ENCODE assay signal across 8 cellular contexts in the genomic region with DNA sequence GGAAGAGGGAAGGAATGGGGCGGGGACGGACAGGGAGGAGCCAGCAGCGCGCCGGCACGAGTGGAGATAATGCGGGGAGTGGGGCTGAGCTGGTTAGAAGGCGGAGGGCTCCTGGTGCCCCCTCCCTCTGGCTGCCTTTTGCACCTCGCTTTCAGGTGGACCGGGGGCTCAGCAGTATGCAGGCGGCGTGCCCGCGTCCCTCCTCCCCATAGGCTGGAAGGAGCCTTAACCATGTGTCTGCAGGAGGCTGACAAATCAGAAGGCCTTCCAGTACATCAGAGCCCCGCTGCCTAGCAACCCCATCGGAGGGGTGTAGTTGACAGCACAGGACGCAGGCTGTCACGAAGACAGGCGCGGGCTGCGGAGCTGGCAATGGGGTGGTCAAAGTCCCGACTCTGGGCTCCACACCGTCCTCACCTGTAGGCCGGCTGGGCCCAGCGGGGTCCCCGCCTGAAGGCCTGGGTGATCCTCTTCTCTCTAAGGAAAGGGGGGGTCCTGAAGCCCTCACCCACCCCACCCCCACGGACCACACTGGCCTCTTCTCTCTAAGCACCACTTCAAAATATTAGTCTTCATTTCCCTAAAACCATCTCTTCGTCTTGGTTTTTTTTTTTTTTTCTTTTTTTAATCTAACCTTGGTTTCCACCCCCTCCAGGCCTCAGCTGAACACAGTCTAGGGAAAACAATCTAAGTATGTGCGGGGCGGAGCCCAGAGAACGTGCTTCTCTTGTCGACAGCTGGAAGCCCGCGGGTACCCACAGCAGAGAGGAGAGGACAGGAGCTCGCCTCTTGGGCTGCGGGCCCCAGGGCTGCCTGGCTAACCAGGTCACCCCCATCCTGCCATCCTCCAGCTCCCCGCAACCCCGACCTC. TPM values are rescaled to one million over a fixed set of nuclear protein-coding genes. Genes with fewer than 3 reads are reported as not detected.
DNase-seq lines count a peak whose midpoint lies in the region; ATAC-seq and TF ChIP-seq lines count a peak whose summit lies in the region.

No MANE protein-coding gene starts in this region.

- no peak overlapping the region; the same call in 1 of the 2 replicates for H2BK20ac ChIP-seq in IMR-90 (ENCODE audit: low read depth, low read length)

- no peak overlapping the region for H3K9ac ChIP-seq in IMR-90 (ENCODE audit: low read depth, low read length)

- no TSS peak for BruUV-seq in IMR-90 (replicated peaks; lab: Mats Ljungman, UMichigan)

- TF ChIP-seq POLR2A in IMR-90 (IDR thresholded peaks at IDR 0.05; ENCODE audit: low read depth, low read length) (no peak), Raji (IDR thresholded peaks at IDR 0.05; ENCODE audit: insufficient read depth, low read depth, low read length) (peak; percentile 83)

- dilution Hi-C loops in IMR-90 (cut with HindIII; ENCODE audit: low sequenced_read_pairs, unreplicated experiment) = no loop called here

- H2AFZ ChIP-seq in IMR-90 (replicated peaks; ENCODE audit: low read length, poor library complexity) = peak overlapping the region; percentile 92

- peak overlapping the region; percentile 57 for H3K4ac ChIP-seq in IMR-90 (ENCODE audit: low read depth, low read length)

- POLR2A ChIA-PET in IMR-90 (lab: Charles Lee; ENCODE audit: unreplicated experiment) = interaction anchor here (0.6 kb wide), 1 partner anchor 43 kb away, joined by 4 read pairs; no protein-coding TSS in a partner anchor

- no peaks in the 10 kb centered on the region for H3K9me3 ChIP-seq in IMR-90 (ENCODE audit: control insufficient read depth, insufficient read depth, low read length)
- no peaks in the 10 kb centered on the region for H3K9me3 ChIP-seq in upper lobe of right lung

- peaks cover 31% of the 10 kb centered on the region for H3K4me1 ChIP-seq in IMR-90 (ENCODE audit: control insufficient read depth, insufficient read depth, low read length)
- H3K4me1 ChIP-seq in upper lobe of right lung = peaks cover 54% of the 10 kb centered on the region

- H3K79me1 ChIP-seq in IMR-90 (ENCODE audit: low read depth in 1 of 2, low read length in 2 of 2) = peaks cover 11 to 50% of the 10 kb centered on the region in 2 experiments

- in situ Hi-C loops in IMR-90 (cut with MboI; ENCODE audit: low sequenced_read_pairs) = no loop called here

- H3K4me1 Mint-ChIP-seq in activated naive CD4-positive, alpha-beta T cell treated with anti-CD3 and anti-CD28 coated beads, Interleukin-2, amount 50 U/mL, for 24 hours = peaks cover 57% of the 10 kb centered on the region

- no peak for TF ChIP-seq CTCF in IMR-90 (conservative IDR thresholded peaks at IDR 0.05; ENCODE audit: low read depth, low read length)
- TF ChIP-seq CTCF in upper lobe of right lung (IDR thresholded peaks at IDR 0.05) = no peak

- peak overlapping the region; percentile 38; the same call in 1 of the 2 replicates for H2AK5ac ChIP-seq in IMR-90 (ENCODE audit: low read depth, low read length)

- H3K27me3 ChIP-seq in IMR-90 (ENCODE audit: control insufficient read depth, insufficient read depth, low read length) = no peaks in the 10 kb centered on the region
- no peaks in the 10 kb centered on the region for H3K27me3 ChIP-seq in upper lobe of right lung

- DNase-seq in DMS53 treated with DMSO at 0.1 percent for 48 hours (lab: John Stamatoyannopoulos, UW; ENCODE audit: unreplicated experiment) (peak; percentile 76), IMR-90 (peak; percentile 88), glomerular endothelial cell (ENCODE audit: extremely low read depth, low read depth, low spot score) (peak; percentile 23), occipital lobe (lab: John Stamatoyannopoulos, UW) (peak; percentile 79), upper lobe of right lung (peak; percentile 91)

- no peak overlapping the region for H3K56ac ChIP-seq in IMR-90 (ENCODE audit: extremely low read depth, insufficient read depth, low read length)

- peak overlapping the region; percentile 38 for H2AK9ac ChIP-seq in IMR-90 (replicated peaks; ENCODE audit: low read depth, low read length, poor library complexity)

- H3K4me3 ChIP-seq in IMR-90 (ENCODE audit: insufficient read depth, low read depth, low read length) (peak overlapping the region; percentile 19), upper lobe of right lung (peak overlapping the region; percentile 72)

- peaks cover 3% of the 10 kb centered on the region for H3K36me3 Mint-ChIP-seq in activated naive CD4-positive, alpha-beta T cell treated with anti-CD3 and anti-CD28 coated beads, Interleukin-2, amount 50 U/mL, for 24 hours

- no peaks in the 10 kb centered on the region for H3K9me3 Mint-ChIP-seq in activated naive CD4-positive, alpha-beta T cell treated with anti-CD3 and anti-CD28 coated beads, Interleukin-2, amount 50 U/mL, for 24 hours

- peak overlapping the region; percentile 48; the same call in 1 of the 2 replicates for H2BK120ac ChIP-seq in IMR-90 (ENCODE audit: low read depth, low read length)

- peak overlapping the region; percentile 58 for H2BK5ac ChIP-seq in IMR-90 (ENCODE audit: low read depth, low read length, poor library complexity, severe bottlenecking)

- H4K8ac ChIP-seq in IMR-90 (ENCODE audit: low read depth in 2 of 2, low read length in 2 of 2) = peak overlapping the region in 1 of 2 experiments; percentile 53; a peak in 1 of 4 replicates

- peak overlapping the region; percentile 40; the same call in 1 of the 2 replicates for H3K14ac ChIP-seq in IMR-90 (replicated peaks; ENCODE audit: low read depth, low read length)

- H3K4me3 Mint-ChIP-seq in activated naive CD4-positive, alpha-beta T cell treated with anti-CD3 and anti-CD28 coated beads, Interleukin-2, amount 50 U/mL, for 24 hours = peak overlapping the region; percentile 70

- intact Hi-C loops in IMR-90 (cut with micrococcal nuclease) = loop anchor here (2.0 kb wide), 1 partner anchor 35 kb away; no protein-coding TSS in a partner anchor
- intact Hi-C loops in upper lobe of right lung (cut with DNase I) = no loop called here

- peak; percentile 48 for ATAC-seq in GM21526 (IDR thresholded peaks at IDR 0.05; ENCODE audit: low FRiP score, unreplicated experiment)
- ATAC-seq in IMR-90 (ENCODE audit: low read depth) = peak; percentile 81
- ATAC-seq in upper lobe of right lung = peak; percentile 77

- 3% methylated on average over 19 of the region's 38 CpGs; no CpG with 5 or more reads in 1 of the 2 experiments for WGBS in IMR-90 (ENCODE audit: extremely low coverage in 2 of 2, insufficient read length in 1 of 2), 2 experiments

- H3K36me3 ChIP-seq in IMR-90 (ENCODE audit: control insufficient read depth, insufficient read depth, low read length) = peaks cover 3% of the 10 kb centered on the region; the same call in 1 of the 2 replicates
- H3K36me3 ChIP-seq in upper lobe of right lung = no peaks in the 10 kb centered on the region

- no peaks in the 10 kb centered on the region for H3K27me3 Mint-ChIP-seq in activated naive CD4-positive, alpha-beta T cell treated with anti-CD3 and anti-CD28 coated beads, Interleukin-2, amount 50 U/mL, for 24 hours

- no peak overlapping the region for H4K5ac ChIP-seq in IMR-90 (ENCODE audit: low read depth, low read length)

- TF ChIP-seq RAD21 in IMR-90 (IDR thresholded peaks at IDR 0.05; ENCODE audit: low read length) = no peak

- H4K91ac ChIP-seq in IMR-90 (ENCODE audit: insufficient read depth, low read depth, low read length) = peak overlapping the region; percentile 61; the same call in 1 of the 2 replicates

- no peak overlapping the region for H3K27ac Mint-ChIP-seq in activated naive CD4-positive, alpha-beta T cell treated with anti-CD3 and anti-CD28 coated beads, Interleukin-2, amount 50 U/mL, for 24 hours

- H3K4me2 ChIP-seq in IMR-90 (ENCODE audit: low read depth, low read length) = peak overlapping the region; percentile 56

- CTCF ChIA-PET in IMR-90 (lab: Yijun Ruan, JAX) = interaction anchor here (0.7 to 1.1 kb wide), 2 partner anchors 132 to 889 kb away, joined by 3 to 9 read pairs; no protein-coding TSS in a partner anchor

- H3K18ac ChIP-seq in IMR-90 (ENCODE audit: low read depth, low read length) = no peak overlapping the region; the same call in 1 of the 2 replicates

- H2BK15ac ChIP-seq in IMR-90 (ENCODE audit: low read depth, low read length) = no peak overlapping the region

- H4K20me1 ChIP-seq in IMR-90 (ENCODE audit: insufficient read depth, low read length) = peaks cover 12% of the 10 kb centered on the region; the same call in 1 of the 2 replicates

- H3K9me1 ChIP-seq in IMR-90 (ENCODE audit: insufficient read depth, low read length) = peaks cover 30% of the 10 kb centered on the region; the same call in 1 of the 2 replicates

- 0 out of 2 replicates have a peak overlapping the region, but pooled peaks have one; percentile 44 for H3K23ac ChIP-seq in IMR-90 (ENCODE audit: low read depth, low read length)

- H3K27ac ChIP-seq in IMR-90 (ENCODE audit: insufficient read depth, low read length) = peak overlapping the region; percentile 59
- H3K27ac ChIP-seq in upper lobe of right lung = peak overlapping the region; percentile 93

TF ChIP-seq in IMR-90, 13 proteins besides CTCF, POLR2A, EP300 and RAD21:
- TF ChIP-seq BHLHE40 (IDR thresholded peaks at IDR 0.05; ENCODE audit: low read depth, low read length) (0 out of 2 replicates have a peak, but pooled peaks have one; percentile 46), MXI1 (IDR thresholded peaks at IDR 0.05; ENCODE audit: borderline replicate concordance, low read depth, low read length) (peak; percentile 75; the same call in 1 of the 2 replicates)
- TF ChIP-seq, protein P1, sequence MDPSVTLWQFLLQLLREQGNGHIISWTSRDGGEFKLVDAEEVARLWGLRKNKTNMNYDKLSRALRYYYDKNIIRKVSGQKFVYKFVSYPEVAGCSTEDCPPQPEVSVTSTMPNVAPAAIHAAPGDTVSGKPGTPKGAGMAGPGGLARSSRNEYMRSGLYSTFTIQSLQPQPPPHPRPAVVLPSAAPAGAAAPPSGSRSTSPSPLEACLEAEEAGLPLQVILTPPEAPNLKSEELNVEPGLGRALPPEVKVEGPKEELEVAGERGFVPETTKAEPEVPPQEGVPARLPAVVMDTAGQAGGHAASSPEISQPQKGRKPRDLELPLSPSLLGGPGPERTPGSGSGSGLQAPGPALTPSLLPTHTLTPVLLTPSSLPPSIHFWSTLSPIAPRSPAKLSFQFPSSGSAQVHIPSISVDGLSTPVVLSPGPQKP (IDR thresholded peaks at IDR 0.05; ENCODE audit: borderline replicate concordance, low read depth, low read length) = no peak

RNA-seq across cellular contexts. Expression of a gene that starts 44.5 kb away (rescaled TPM):
- total RNA-seq in IMR-90 (2012; rRNA removed) (21.1 and 24.2 TPM in 2 replicates), glomerular endothelial cell (18.4 and 29.2 TPM in 2 replicates), occipital lobe (113 TPM), upper lobe of right lung (35.4 TPM)
- 22.6 and 30.7 TPM in 2 replicates for polyA plus RNA-seq in IMR-90 (2012; rRNA removed)
- 19.7 and 20.6 TPM in 2 replicates for polyA plus RNA-seq in IMR-90 (2012; cell fraction: cytosol; rRNA removed)
- 51.3 and 95.2 TPM in 2 replicates for polyA plus RNA-seq in IMR-90 (2012; cell fraction: nucleus; rRNA removed; ENCODE audit: low replicate concordance)

Comparison
In these comparisons a context has a peak if more than half of its experiments do, and no peak if none do; other contexts are left out.
1. Peak in every context shown above with its lines: DNase-seq, ATAC-seq, H3K4me3 ChIP-seq and H3K27ac ChIP-seq.
2. DNase-seq: peak in every context shown above with its lines; median percentile 91 in upper lobe of right lung; 88 in IMR-90; 79 in occipital lobe; 76 in DMS53 treated with DMSO at 0.1 percent for 48 hours; 23 in glomerular endothelial cell.